In genomic region chr16:82192665-82193064, GRCh38 we compare ENCODE assay signal across 8 cellular contexts. TPM values are rescaled to one million over a fixed set of nuclear protein-coding genes. Genes with fewer than 3 reads are reported as not detected.
DNase-seq lines count a peak whose midpoint lies in the region; ATAC-seq lines count a peak whose summit lies in the region.

No MANE protein-coding gene starts in this region.

- ATAC-seq in HG03378 (IDR thresholded peaks at IDR 0.05; ENCODE audit: unreplicated experiment), result no peak
- ATAC-seq in HG02763 (IDR thresholded peaks at IDR 0.05; ENCODE audit: unreplicated experiment), result no peak

- H3K36me3 Mint-ChIP-seq in immature natural killer cell, result no peaks in the 10 kb centered on the region

- H3K4me1 Mint-ChIP-seq in immature natural killer cell, result peaks cover 10 to 15% of the 10 kb centered on the region in 2 donors

- DNase-seq in 8988T, result peak; percentile 23
- peak; percentile 14 for DNase-seq in H4 (ENCODE audit: low spot score)
- DNase-seq in activated CD4-positive, alpha-beta T cell treated with anti-CD3 and anti-CD28 coated beads, Interleukin-2, amount 50 U/mL, for 48 hours, result peak; percentile 28 to 31
- peak in 2 of 3 donors; percentile 3 for DNase-seq in immature natural killer cell
- DNase-seq in NCI-H2081 treated with DMSO at 0.1 percent for 48 hours (lab: John Stamatoyannopoulos, UW), result no peak
- DNase-seq in DMS 273 (lab: John Stamatoyannopoulos, UW; ENCODE audit: unreplicated experiment), result no peak

- peak overlapping the region in 3 of 6 donors; percentile 8 to 71 (median 10) for H3K27ac Mint-ChIP-seq in immature natural killer cell

- H3K27me3 Mint-ChIP-seq in immature natural killer cell (ENCODE audit: low read depth in 3 of 3), result peaks cover 0 to 2% (median 1%) of the 10 kb centered on the region in 3 donors

- no peak overlapping the region for H3K4me3 Mint-ChIP-seq in immature natural killer cell

- no peaks in the 10 kb centered on the region for H3K9me3 Mint-ChIP-seq in immature natural killer cell

RNA-seq across cellular contexts. Expression of gene MPHOSPH6, which starts 22.6 kb away (rescaled TPM):
- 40.4 and 59.0 TPM in 2 replicates for total RNA-seq in H4 (2014; rRNA removed; shearing (Covaris generic))
- 10 to 100 TPM; 14.8 to 49.0 (median 16.7) TPM for polyA plus RNA-seq in immature natural killer cell

Comparison
In these comparisons a context has a peak if more than half of its experiments do, and no peak if none do; other contexts are left out.
1. DNase-seq: peak in 8988T (single experiment), H4 (single experiment), activated CD4-positive, alpha-beta T cell treated with anti-CD3 and anti-CD28 coated beads, Interleukin-2, amount 50 U/mL, for 48 hours (2 of 2) and immature natural killer cell (2 of 3); none in NCI-H2081 treated with DMSO at 0.1 percent for 48 hours (single experiment) and DMS 273 (single experiment).